ENCODE assay signal across 16 cellular contexts in genomic region chr6:117613920-117614535, GRCh38. TPM values are rescaled to one million over a fixed set of nuclear protein-coding genes. Genes with fewer than 3 reads are reported as not detected.
DNase-seq lines count a peak whose midpoint lies in the region; ATAC-seq and TF ChIP-seq lines count a peak whose summit lies in the region.
"Had no signal": no experiment of that assay in that cellular context is flagged by ENCODE, and none has a peak within 500 bp of the region (broad histone marks: within the 10 kb centered on the region; RNA-seq: fewer than 3 reads in every experiment).

No MANE protein-coding gene starts in this region.

- peak overlapping the region; percentile 44 for H3K4me3 ChIP-seq in HUES48 (ENCODE audit: low read depth, low read length)
- H3K4me3 ChIP-seq in astrocyte of the spinal cord (ENCODE audit: low read depth, low read length) = no peak overlapping the region
- H3K4me3 ChIP-seq: colonic mucosa, esophagus squamous epithelium, lower lobe of right lung had no signal

- no peaks in the 10 kb centered on the region for H3K36me3 Mint-ChIP-seq in natural killer cell

- H3K9me3 Mint-ChIP-seq in natural killer cell = peaks cover 2 to 7% of the 10 kb centered on the region in 2 donors

- H3K27me3 Mint-ChIP-seq in natural killer cell (ENCODE audit: low read depth in 2 of 2) = peaks cover 0 to 3% of the 10 kb centered on the region in 2 donors

- H3K9ac ChIP-seq in HUES48 (ENCODE audit: low read depth, low read length) = peak overlapping the region; percentile 61

- H3K36me3 ChIP-seq in HUES48 (ENCODE audit: control insufficient read depth, insufficient read depth, low read length) = no peaks in the 10 kb centered on the region
- H3K36me3 ChIP-seq: colonic mucosa, esophagus squamous epithelium, lower lobe of right lung had no signal

- no peaks in the 10 kb centered on the region for H3K27me3 ChIP-seq in HUES48 (ENCODE audit: control insufficient read depth, insufficient read depth, low read length)
- H3K27me3 ChIP-seq: colonic mucosa, esophagus squamous epithelium had no signal

- H3K9me3 ChIP-seq in HUES48 (ENCODE audit: control insufficient read depth, insufficient read depth, low read length) = no peaks in the 10 kb centered on the region
- H3K9me3 ChIP-seq: colonic mucosa, esophagus squamous epithelium, lower lobe of right lung had no signal

- in situ Hi-C loops in astrocyte of the spinal cord (cut with HindIII; ENCODE audit: low sequenced_read_pairs) = no loop called here

- ATAC-seq in natural killer cell (peak; percentile 44 to 67 (median 59)), left cardiac atrium (no peak)
- ATAC-seq: lower lobe of right lung had no signal

- peak overlapping the region; percentile 93 for H3K4me3 Mint-ChIP-seq in natural killer cell

- TF ChIP-seq CTCF in astrocyte of the spinal cord (IDR thresholded peaks at IDR 0.05; ENCODE audit: low read depth, low read length) (no peak), natural killer cell (IDR thresholded peaks at IDR 0.05) (no peak)

- intact Hi-C loops in natural killer cell (cut with micrococcal nuclease) = loop anchor here (1.0 to 10.0 kb wide), 4 partner anchors 12 to 1701 kb away; partner anchors contain the start of gene GOPC
- intact Hi-C loops in left cardiac atrium (cut with DNase I) = no loop called here

- DNase-seq in ELF-1 (ENCODE audit: low read depth, low spot score) = peak; percentile 76
- peak; percentile 31 for DNase-seq in astrocyte of the spinal cord (ENCODE audit: low read depth, low spot score)
- DNase-seq in natural killer cell = no peak
- no peak for DNase-seq in DMS153 (lab: John Stamatoyannopoulos, UW)
- DNase-seq in activated CD4-positive, alpha-beta T cell treated with anti-CD3 and anti-CD28 coated beads for 4 hours = no peak
- DNase-seq in amygdala (lab: John Stamatoyannopoulos, UW) = no peak
- no peak for DNase-seq in left cardiac atrium
- DNase-seq: activated naive CD4-positive, alpha-beta T cell treated with anti-CD3 and anti-CD28 coated beads, Interleukin-2, amount 50 U/mL, for 16 hours; colonic mucosa; esophagus squamous epithelium; lower lobe of right lung; NCI-H2081; NCI-H748 treated with DMSO at 0.1 percent for 48 hours; RPMI8226; T-helper 9 cell had no signal

- H3K4me1 Mint-ChIP-seq in natural killer cell = peaks cover 52 to 58% of the 10 kb centered on the region in 2 donors

- H3K27ac ChIP-seq in HUES48 (ENCODE audit: low read depth, low read length) = peak overlapping the region; percentile 72
- H3K27ac ChIP-seq: colonic mucosa, esophagus squamous epithelium, lower lobe of right lung had no signal

- H3K4me1 ChIP-seq in HUES48 (ENCODE audit: control insufficient read depth, insufficient read depth, low read length) = peaks cover 49% of the 10 kb centered on the region
- H3K4me1 ChIP-seq: colonic mucosa, esophagus squamous epithelium, lower lobe of right lung had no signal

- peak overlapping the region; percentile 89 to 95 for H3K27ac Mint-ChIP-seq in natural killer cell

RNA-seq across cellular contexts. Expression of gene GOPC, which starts 11.7 kb away (rescaled TPM):
- total RNA-seq in natural killer cell (10 to 100 TPM; 17.5 to 27.7 (median 20.4) TPM), left cardiac atrium (10 to 100 TPM; 18.3 to 20.6 TPM)

Comparison
In these comparisons a context has a peak if more than half of its experiments do, and no peak if none do; other contexts are left out.
1. DNase-seq: peak in ELF-1 (single experiment) and astrocyte of the spinal cord (single experiment); none in natural killer cell (single experiment), DMS153 (single experiment), activated CD4-positive, alpha-beta T cell treated with anti-CD3 and anti-CD28 coated beads for 4 hours (0 of 2), amygdala (0 of 56) and left cardiac atrium (single experiment).
2. ATAC-seq: peak in natural killer cell (3 of 3); none in left cardiac atrium (0 of 2).